ENCODE assay signal across 1 cellular context in genomic region chr16:71904239-71904638, GRCh38.
TF ChIP-seq lines count a peak whose summit lies in the region.

No MANE protein-coding gene starts in this region.

TF ChIP-seq in K562, 482 proteins besides CTCF, POLR2A, EP300 and RAD21:
- TF ChIP-seq NBN (IDR thresholded peaks at IDR 0.05; ENCODE audit: low read depth) (no peak), ZNF121 (CRISPR knock-in tag; conservative IDR thresholded peaks at IDR 0.05) (peak; percentile 91)
TF ChIP-seq in K562: peak in this region for 1.
